1 cellular context compared by ENCODE assay signal in the genomic region with DNA sequence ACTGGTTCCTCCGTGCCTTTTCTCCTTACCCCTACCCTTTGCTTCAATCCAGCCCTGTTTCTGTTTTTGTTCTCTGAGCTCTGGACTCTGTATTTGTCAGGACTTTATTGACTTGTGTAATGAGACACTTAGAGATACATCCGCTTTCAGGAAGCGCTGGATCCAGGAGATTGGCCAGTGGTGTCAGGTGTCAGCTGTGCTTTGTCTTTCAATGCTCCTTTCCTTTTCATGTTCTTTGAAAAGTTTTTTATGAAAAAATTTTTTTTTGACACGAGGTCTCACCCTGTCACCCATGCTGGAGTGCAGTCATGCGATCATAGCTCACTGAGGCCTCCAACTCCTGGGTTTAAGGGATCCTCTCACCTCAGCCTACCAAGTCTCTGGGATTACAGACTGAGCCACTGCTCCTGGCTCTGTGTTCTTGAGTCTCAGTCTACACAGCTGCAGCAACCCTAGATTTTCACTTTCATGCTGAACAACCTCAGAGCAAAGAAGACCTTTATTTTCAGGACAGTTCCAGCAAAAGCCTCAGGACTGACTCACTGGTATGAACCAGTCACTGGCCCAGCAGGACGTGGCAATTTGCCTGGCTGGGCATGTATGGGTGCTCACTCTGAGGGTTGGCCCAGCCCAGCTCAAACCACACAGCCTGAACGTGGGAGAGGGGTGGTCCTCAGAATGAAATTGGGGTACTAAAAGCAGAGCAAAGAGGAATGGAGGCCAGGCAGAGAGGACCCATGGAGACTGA.
A peak's percentile ranks its signal among the peaks of the same experiment; 100 is the strongest.
TF ChIP-seq lines count a peak whose summit lies in the region.

No MANE protein-coding gene starts in this region.

TF ChIP-seq in HepG2, 621 proteins besides CTCF, POLR2A, EP300 and RAD21 (continues in another document):
- TF ChIP-seq SIX1 (CRISPR knock-in tag; IDR thresholded peaks at IDR 0.05; ENCODE audit: borderline replicate concordance) (peak; percentile 97), HMG20B (CRISPR knock-in tag; conservative IDR thresholded peaks at IDR 0.05) (no peak), CBFB (CRISPR knock-in tag; IDR thresholded peaks at IDR 0.05) (no peak), EED (CRISPR knock-in tag; IDR thresholded peaks at IDR 0.05) (no peak), ZNF160 (CRISPR knock-in tag; IDR thresholded peaks at IDR 0.05) (no peak), RBM22 (optimal IDR thresholded peaks at IDR 0.05; ENCODE audit: low read length) (no peak), ZBTB21 (CRISPR knock-in tag; IDR thresholded peaks at IDR 0.05) (no peak), CEBPB (IDR thresholded peaks at IDR 0.05; ENCODE audit: borderline replicate concordance, low read depth, low read length) (no peak), GTF3A (CRISPR knock-in tag; conservative IDR thresholded peaks at IDR 0.05) (no peak), TEAD3 (CRISPR knock-in tag; optimal IDR thresholded peaks at IDR 0.05; ENCODE audit: borderline replicate concordance) (peak; percentile 12), KMT2B (CRISPR knock-in tag; IDR thresholded peaks at IDR 0.05) (no peak), SIN3A (IDR thresholded peaks at IDR 0.05; ENCODE audit: borderline replicate concordance, low read depth, low read length) (no peak), BORCS8-MEF2B (CRISPR knock-in tag; IDR thresholded peaks at IDR 0.05) (no peak), NFYB (CRISPR knock-in tag; IDR thresholded peaks at IDR 0.05) (no peak), ZNF879 (CRISPR knock-in tag; IDR thresholded peaks at IDR 0.05) (no peak), ZNF546 (CRISPR knock-in tag; conservative IDR thresholded peaks at IDR 0.05) (0 out of 2 replicates have a peak, but pooled peaks have one; percentile 33), AKAP8 (CRISPR knock-in tag; IDR thresholded peaks at IDR 0.05) (no peak), ZNF607 (CRISPR knock-in tag; IDR thresholded peaks at IDR 0.05; ENCODE audit: borderline replicate concordance) (no peak), CHCHD3 (CRISPR knock-in tag; IDR thresholded peaks at IDR 0.05) (no peak), ZNF30 (CRISPR knock-in tag; IDR thresholded peaks at IDR 0.05) (no peak), KDM1A (CRISPR knock-in tag; IDR thresholded peaks at IDR 0.05) (no peak), ZNF101 (CRISPR knock-in tag; IDR thresholded peaks at IDR 0.05; ENCODE audit: borderline replicate concordance, low read depth) (no peak), FOXC1 (CRISPR knock-in tag; IDR thresholded peaks at IDR 0.05; ENCODE audit: borderline replicate concordance) (no peak), IKZF1 (IDR thresholded peaks at IDR 0.05) (no peak), TOE1 (CRISPR knock-in tag; IDR thresholded peaks at IDR 0.05) (no peak)
- TF ChIP-seq, protein P1, sequence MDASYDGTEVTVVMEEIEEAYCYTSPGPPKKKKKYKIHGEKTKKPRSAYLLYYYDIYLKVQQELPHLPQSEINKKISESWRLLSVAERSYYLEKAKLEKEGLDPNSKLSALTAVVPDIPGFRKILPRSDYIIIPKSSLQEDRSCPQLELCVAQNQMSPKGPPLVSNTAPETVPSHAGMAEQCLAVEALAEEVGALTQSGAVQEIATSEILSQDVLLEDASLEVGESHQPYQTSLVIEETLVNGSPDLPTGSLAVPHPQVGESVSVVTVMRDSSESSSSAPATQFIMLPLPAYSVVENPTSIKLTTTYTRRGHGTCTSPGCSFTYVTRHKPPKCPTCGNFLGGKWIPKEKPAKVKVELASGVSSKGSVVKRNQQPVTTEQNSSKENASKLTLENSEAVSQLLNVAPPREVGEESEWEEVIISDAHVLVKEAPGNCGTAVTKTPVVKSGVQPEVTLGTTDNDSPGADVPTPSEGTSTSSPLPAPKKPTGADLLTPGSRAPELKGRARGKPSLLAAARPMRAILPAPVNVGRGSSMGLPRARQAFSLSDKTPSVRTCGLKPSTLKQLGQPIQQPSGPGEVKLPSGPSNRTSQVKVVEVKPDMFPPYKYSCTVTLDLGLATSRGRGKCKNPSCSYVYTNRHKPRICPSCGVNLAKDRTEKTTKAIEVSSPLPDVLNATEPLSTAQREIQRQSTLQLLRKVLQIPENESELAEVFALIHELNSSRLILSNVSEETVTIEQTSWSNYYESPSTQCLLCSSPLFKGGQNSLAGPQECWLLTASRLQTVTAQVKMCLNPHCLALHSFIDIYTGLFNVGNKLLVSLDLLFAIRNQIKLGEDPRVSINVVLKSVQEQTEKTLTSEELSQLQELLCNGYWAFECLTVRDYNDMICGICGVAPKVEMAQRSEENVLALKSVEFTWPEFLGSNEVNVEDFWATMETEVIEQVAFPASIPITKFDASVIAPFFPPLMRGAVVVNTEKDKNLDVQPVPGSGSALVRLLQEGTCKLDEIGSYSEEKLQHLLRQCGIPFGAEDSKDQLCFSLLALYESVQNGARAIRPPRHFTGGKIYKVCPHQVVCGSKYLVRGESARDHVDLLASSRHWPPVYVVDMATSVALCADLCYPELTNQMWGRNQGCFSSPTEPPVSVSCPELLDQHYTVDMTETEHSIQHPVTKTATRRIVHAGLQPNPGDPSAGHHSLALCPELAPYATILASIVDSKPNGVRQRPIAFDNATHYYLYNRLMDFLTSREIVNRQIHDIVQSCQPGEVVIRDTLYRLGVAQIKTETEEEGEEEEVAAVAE (CRISPR knock-in tag; IDR thresholded peaks at IDR 0.05; ENCODE audit: borderline replicate concordance), result no peak
- TF ChIP-seq, protein P2, sequence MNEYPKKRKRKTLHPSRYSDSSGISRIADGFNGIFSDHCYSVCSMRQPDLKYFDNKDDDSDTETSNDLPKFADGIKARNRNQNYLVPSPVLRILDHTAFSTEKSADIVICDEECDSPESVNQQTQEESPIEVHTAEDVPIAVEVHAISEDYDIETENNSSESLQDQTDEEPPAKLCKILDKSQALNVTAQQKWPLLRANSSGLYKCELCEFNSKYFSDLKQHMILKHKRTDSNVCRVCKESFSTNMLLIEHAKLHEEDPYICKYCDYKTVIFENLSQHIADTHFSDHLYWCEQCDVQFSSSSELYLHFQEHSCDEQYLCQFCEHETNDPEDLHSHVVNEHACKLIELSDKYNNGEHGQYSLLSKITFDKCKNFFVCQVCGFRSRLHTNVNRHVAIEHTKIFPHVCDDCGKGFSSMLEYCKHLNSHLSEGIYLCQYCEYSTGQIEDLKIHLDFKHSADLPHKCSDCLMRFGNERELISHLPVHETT (CRISPR knock-in tag; conservative IDR thresholded peaks at IDR 0.05), result no peak
- TF ChIP-seq, protein P3, sequence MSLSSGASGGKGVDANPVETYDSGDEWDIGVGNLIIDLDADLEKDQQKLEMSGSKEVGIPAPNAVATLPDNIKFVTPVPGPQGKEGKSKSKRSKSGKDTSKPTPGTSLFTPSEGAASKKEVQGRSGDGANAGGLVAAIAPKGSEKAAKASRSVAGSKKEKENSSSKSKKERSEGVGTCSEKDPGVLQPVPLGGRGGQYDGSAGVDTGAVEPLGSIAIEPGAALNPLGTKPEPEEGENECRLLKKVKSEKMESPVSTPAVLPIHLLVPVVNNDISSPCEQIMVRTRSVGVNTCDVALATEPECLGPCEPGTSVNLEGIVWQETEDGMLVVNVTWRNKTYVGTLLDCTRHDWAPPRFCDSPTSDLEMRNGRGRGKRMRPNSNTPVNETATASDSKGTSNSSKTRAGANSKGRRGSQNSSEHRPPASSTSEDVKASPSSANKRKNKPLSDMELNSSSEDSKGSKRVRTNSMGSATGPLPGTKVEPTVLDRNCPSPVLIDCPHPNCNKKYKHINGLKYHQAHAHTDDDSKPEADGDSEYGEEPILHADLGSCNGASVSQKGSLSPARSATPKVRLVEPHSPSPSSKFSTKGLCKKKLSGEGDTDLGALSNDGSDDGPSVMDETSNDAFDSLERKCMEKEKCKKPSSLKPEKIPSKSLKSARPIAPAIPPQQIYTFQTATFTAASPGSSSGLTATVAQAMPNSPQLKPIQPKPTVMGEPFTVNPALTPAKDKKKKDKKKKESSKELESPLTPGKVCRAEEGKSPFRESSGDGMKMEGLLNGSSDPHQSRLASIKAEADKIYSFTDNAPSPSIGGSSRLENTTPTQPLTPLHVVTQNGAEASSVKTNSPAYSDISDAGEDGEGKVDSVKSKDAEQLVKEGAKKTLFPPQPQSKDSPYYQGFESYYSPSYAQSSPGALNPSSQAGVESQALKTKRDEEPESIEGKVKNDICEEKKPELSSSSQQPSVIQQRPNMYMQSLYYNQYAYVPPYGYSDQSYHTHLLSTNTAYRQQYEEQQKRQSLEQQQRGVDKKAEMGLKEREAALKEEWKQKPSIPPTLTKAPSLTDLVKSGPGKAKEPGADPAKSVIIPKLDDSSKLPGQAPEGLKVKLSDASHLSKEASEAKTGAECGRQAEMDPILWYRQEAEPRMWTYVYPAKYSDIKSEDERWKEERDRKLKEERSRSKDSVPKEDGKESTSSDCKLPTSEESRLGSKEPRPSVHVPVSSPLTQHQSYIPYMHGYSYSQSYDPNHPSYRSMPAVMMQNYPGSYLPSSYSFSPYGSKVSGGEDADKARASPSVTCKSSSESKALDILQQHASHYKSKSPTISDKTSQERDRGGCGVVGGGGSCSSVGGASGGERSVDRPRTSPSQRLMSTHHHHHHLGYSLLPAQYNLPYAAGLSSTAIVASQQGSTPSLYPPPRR (CRISPR knock-in tag; IDR thresholded peaks at IDR 0.05; ENCODE audit: borderline replicate concordance), result peak; percentile 53; the same call in 1 of the 2 replicates
- TF ChIP-seq, protein P4, sequence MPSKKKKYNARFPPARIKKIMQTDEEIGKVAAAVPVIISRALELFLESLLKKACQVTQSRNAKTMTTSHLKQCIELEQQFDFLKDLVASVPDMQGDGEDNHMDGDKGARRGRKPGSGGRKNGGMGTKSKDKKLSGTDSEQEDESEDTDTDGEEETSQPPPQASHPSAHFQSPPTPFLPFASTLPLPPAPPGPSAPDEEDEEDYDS (CRISPR knock-in tag; IDR thresholded peaks at IDR 0.05), result no peak
- TF ChIP-seq, protein P5, sequence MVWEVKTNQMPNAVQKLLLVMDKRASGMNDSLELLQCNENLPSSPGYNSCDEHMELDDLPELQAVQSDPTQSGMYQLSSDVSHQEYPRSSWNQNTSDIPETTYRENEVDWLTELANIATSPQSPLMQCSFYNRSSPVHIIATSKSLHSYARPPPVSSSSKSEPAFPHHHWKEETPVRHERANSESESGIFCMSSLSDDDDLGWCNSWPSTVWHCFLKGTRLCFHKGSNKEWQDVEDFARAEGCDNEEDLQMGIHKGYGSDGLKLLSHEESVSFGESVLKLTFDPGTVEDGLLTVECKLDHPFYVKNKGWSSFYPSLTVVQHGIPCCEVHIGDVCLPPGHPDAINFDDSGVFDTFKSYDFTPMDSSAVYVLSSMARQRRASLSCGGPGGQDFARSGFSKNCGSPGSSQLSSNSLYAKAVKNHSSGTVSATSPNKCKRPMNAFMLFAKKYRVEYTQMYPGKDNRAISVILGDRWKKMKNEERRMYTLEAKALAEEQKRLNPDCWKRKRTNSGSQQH (CRISPR knock-in tag; IDR thresholded peaks at IDR 0.05; ENCODE audit: low read depth), result no peak
- TF ChIP-seq, protein P6, sequence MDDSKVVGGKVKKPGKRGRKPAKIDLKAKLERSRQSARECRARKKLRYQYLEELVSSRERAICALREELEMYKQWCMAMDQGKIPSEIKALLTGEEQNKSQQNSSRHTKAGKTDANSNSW (CRISPR knock-in tag; IDR thresholded peaks at IDR 0.05; ENCODE audit: borderline replicate concordance), result no peak
- TF ChIP-seq, protein P7, sequence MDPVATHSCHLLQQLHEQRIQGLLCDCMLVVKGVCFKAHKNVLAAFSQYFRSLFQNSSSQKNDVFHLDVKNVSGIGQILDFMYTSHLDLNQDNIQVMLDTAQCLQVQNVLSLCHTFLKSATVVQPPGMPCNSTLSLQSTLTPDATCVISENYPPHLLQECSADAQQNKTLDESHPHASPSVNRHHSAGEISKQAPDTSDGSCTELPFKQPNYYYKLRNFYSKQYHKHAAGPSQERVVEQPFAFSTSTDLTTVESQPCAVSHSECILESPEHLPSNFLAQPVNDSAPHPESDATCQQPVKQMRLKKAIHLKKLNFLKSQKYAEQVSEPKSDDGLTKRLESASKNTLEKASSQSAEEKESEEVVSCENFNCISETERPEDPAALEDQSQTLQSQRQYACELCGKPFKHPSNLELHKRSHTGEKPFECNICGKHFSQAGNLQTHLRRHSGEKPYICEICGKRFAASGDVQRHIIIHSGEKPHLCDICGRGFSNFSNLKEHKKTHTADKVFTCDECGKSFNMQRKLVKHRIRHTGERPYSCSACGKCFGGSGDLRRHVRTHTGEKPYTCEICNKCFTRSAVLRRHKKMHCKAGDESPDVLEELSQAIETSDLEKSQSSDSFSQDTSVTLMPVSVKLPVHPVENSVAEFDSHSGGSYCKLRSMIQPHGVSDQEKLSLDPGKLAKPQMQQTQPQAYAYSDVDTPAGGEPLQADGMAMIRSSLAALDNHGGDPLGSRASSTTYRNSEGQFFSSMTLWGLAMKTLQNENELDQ (CRISPR knock-in tag; IDR thresholded peaks at IDR 0.05; ENCODE audit: borderline replicate concordance), result no peak
- TF ChIP-seq, protein P8, sequence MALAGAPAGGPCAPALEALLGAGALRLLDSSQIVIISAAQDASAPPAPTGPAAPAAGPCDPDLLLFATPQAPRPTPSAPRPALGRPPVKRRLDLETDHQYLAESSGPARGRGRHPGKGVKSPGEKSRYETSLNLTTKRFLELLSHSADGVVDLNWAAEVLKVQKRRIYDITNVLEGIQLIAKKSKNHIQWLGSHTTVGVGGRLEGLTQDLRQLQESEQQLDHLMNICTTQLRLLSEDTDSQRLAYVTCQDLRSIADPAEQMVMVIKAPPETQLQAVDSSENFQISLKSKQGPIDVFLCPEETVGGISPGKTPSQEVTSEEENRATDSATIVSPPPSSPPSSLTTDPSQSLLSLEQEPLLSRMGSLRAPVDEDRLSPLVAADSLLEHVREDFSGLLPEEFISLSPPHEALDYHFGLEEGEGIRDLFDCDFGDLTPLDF (CRISPR knock-in tag; IDR thresholded peaks at IDR 0.05), result no peak
- TF ChIP-seq, protein P9, sequence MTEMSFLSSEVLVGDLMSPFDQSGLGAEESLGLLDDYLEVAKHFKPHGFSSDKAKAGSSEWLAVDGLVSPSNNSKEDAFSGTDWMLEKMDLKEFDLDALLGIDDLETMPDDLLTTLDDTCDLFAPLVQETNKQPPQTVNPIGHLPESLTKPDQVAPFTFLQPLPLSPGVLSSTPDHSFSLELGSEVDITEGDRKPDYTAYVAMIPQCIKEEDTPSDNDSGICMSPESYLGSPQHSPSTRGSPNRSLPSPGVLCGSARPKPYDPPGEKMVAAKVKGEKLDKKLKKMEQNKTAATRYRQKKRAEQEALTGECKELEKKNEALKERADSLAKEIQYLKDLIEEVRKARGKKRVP (CRISPR knock-in tag; IDR thresholded peaks at IDR 0.05), result no peak
- TF ChIP-seq, protein P10, sequence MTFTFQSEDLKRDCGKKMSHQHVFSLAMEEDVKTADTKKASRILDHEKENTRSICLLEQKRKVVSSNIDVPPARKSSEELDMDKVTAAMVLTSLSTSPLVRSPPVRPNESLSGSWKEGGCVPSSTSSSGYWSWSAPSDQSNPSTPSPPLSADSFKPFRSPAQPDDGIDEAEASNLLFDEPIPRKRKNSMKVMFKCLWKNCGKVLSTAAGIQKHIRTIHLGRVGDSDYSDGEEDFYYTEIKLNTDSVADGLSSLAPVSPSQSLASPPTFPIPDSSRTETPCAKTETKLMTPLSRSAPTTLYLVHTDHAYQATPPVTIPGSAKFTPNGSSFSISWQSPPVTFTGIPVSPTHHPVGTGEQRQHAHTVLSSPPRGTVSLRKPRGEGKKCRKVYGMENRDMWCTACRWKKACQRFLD (CRISPR knock-in tag; IDR thresholded peaks at IDR 0.05; ENCODE audit: borderline replicate concordance), result no peak
- TF ChIP-seq, protein P11, sequence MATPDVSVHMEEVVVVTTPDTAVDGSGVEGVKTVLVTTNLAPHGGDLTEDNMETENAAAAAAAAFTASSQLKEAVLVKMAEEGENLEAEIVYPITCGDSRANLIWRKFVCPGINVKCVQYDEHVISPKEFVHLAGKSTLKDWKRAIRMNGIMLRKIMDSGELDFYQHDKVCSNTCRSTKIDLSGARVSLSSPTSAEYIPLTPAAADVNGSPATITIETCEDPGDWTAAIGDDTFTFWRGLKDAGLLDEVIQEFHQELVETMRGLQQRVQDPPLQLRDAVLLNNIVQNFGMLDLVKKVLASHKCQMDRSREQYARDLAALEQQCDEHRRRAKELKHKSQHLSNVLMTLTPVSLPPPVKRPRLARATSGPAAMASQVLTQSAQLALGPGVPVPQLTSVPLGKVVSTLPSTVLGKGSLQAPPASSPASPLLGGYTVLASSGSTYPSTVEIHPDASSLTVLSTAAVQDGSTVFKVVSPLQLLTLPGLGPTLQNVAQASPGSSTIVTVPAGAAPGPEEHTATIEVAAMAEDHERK (CRISPR knock-in tag; IDR thresholded peaks at IDR 0.05; ENCODE audit: low read depth), result no peak
